ENCODE assay signal across 8 cellular contexts in genomic region chr3:56917740-56918568, GRCh38.
DNase-seq lines count a peak whose midpoint lies in the region; ATAC-seq and TF ChIP-seq lines count a peak whose summit lies in the region.

No MANE protein-coding gene starts in this region.

- H3K4me3 ChIP-seq in prostate gland: no peak overlapping the region

- DNase-seq in NCI-H146 (lab: John Stamatoyannopoulos, UW): peak; percentile 66
- DNase-seq in activated naive CD4-positive, alpha-beta T cell treated with anti-CD3 and anti-CD28 coated beads, Interleukin-2, amount 50 U/mL, for 72 hours (ENCODE audit: low spot score in 2 of 2): peak; percentile 64 to 67
- DNase-seq in stimulated activated naive CD8-positive, alpha-beta T cell treated with anti-CD3 and anti-CD28 coated beads, Interleukin-15, Interleukin-2, amounts not matched to agents 100 U/mL and 50 U/mL, for 24 hours: peak; percentile 72
- no peak for DNase-seq in prostate gland (ENCODE audit: low spot score)
- DNase-seq in central memory CD4-positive, alpha-beta T cell: no peak
- DNase-seq in GF-D8 (lab: John Stamatoyannopoulos, UW): no peak

- ATAC-seq in GM18517 (IDR thresholded peaks at IDR 0.05; ENCODE audit: unreplicated experiment): peak; percentile 76
- ATAC-seq in HG02610 (IDR thresholded peaks at IDR 0.05; ENCODE audit: unreplicated experiment): peak; percentile 73
- ATAC-seq in activated naive CD4-positive, alpha-beta T cell treated with anti-CD3 and anti-CD28 coated beads, Interleukin-2, amount 50 U/mL, for 72 hours: peak; percentile 48 to 62
- ATAC-seq in stimulated activated naive CD8-positive, alpha-beta T cell treated with anti-CD3 and anti-CD28 coated beads, Interleukin-15, Interleukin-2, amounts not matched to agents 100 U/mL and 50 U/mL, for 24 hours: peak; percentile 24

- H3K4me1 ChIP-seq in prostate gland (replicated peaks): peaks cover 5% of the 10 kb centered on the region

- intact Hi-C loops in prostate gland (cut with DNase I): loop anchor here (5.0 kb wide), 1 partner anchor 116 kb away; the partner anchor contains the start of gene ARHGEF3

- WGBS in prostate gland: 77% methylated on average over 10 of the region's 10 CpGs

- H3K27ac Mint-ChIP-seq in activated naive CD4-positive, alpha-beta T cell treated with anti-CD3 and anti-CD28 coated beads, Interleukin-2, amount 50 U/mL, for 72 hours: peak overlapping the region; percentile 93 to 95

- no peaks in the 10 kb centered on the region for H3K36me3 ChIP-seq in prostate gland

- H3K9me3 ChIP-seq in prostate gland: no peaks in the 10 kb centered on the region

- no peak for TF ChIP-seq POLR2A in prostate gland (IDR thresholded peaks at IDR 0.05)

- H3K36me3 Mint-ChIP-seq in activated naive CD4-positive, alpha-beta T cell treated with anti-CD3 and anti-CD28 coated beads, Interleukin-2, amount 50 U/mL, for 72 hours: peaks cover 4 to 8% of the 10 kb centered on the region in 2 donors

- TF ChIP-seq CTCF in prostate gland (IDR thresholded peaks at IDR 0.05): no peak

- no peaks in the 10 kb centered on the region for H3K27me3 ChIP-seq in prostate gland (replicated peaks; ENCODE audit: insufficient read depth)

- no peak overlapping the region for H3K27ac ChIP-seq in prostate gland

- peaks cover 0 to 8% of the 10 kb centered on the region in 2 donors for H3K9me3 Mint-ChIP-seq in activated naive CD4-positive, alpha-beta T cell treated with anti-CD3 and anti-CD28 coated beads, Interleukin-2, amount 50 U/mL, for 72 hours

Comparison
In these comparisons a context has a peak if more than half of its experiments do, and no peak if none do; other contexts are left out.
1. ATAC-seq: peak in every context shown above with its lines; median percentile 76 in GM18517; 73 in HG02610; 55 in activated naive CD4-positive, alpha-beta T cell treated with anti-CD3 and anti-CD28 coated beads, Interleukin-2, amount 50 U/mL, for 72 hours; 24 in stimulated activated naive CD8-positive, alpha-beta T cell treated with anti-CD3 and anti-CD28 coated beads, Interleukin-15, Interleukin-2, amounts not matched to agents 100 U/mL and 50 U/mL, for 24 hours.
2. DNase-seq: peak in NCI-H146 (single experiment), activated naive CD4-positive, alpha-beta T cell treated with anti-CD3 and anti-CD28 coated beads, Interleukin-2, amount 50 U/mL, for 72 hours (2 of 2) and stimulated activated naive CD8-positive, alpha-beta T cell treated with anti-CD3 and anti-CD28 coated beads, Interleukin-15, Interleukin-2, amounts not matched to agents 100 U/mL and 50 U/mL, for 24 hours (single experiment); none in prostate gland (single experiment), central memory CD4-positive, alpha-beta T cell (single experiment) and GF-D8 (single experiment).